Comparison of ENCODE assay signal across 8 cellular contexts in the genomic region with DNA sequence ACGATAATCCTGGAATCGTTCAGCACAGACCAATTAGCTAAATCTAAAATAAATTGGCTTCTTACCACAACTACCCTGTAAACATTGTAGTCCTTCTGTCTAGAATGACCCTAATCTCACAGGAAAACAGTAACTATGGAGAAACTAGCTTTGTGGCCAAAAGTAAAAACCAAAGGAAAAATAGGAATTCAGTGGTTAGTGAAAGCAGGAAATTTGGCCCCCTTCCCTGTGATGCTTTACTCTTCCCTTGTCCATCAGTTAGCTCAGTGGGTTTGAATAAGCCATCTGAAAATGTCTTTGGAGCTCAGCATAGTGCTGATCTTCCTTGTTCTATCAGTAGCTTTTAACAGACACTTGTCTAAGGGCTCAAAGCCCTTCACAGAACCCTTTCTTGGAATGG.
DNase-seq lines count a peak whose midpoint lies in the region; ATAC-seq and TF ChIP-seq lines count a peak whose summit lies in the region.

No MANE protein-coding gene starts in this region.

- H3K27ac ChIP-seq in WERI-Rb-1 (no peak overlapping the region), subcutaneous abdominal adipose tissue (ENCODE audit: low read depth, low read length) (no peak overlapping the region)

- H3K4me3 ChIP-seq in WERI-Rb-1 (ENCODE audit: low read depth, low read length) = peak overlapping the region; percentile 86
- peak overlapping the region; percentile 76 for H3K4me3 ChIP-seq in iPS-15b (ENCODE audit: low read depth, low read length)
- peak overlapping the region; percentile 56 to 94 (median 89) for H3K4me3 ChIP-seq in subcutaneous abdominal adipose tissue (ENCODE audit: low read depth in 1 of 5, low read length in 5 of 5)

- H3K27me3 Mint-ChIP-seq in T-helper 1 cell treated with Interleukin-12 subunit alpha and Interleukin-12 subunit beta and Interleukin-4 antibody, amounts not matched to agents 30 μg/mL and 1 μg/mL, for 36 hours (ENCODE audit: low read depth) = no peaks in the 10 kb centered on the region

- H3K4me1 ChIP-seq in iPS-15b (ENCODE audit: control insufficient read depth, insufficient read depth, low read length) (no peaks in the 10 kb centered on the region), subcutaneous abdominal adipose tissue (ENCODE audit: control insufficient read depth in 5 of 5, insufficient read depth in 5 of 5, low read length in 5 of 5) (peaks cover 6 to 35% (median 21%) of the 10 kb centered on the region in 5 donors)

- no peak overlapping the region for H3K27ac Mint-ChIP-seq in T-helper 1 cell treated with Interleukin-12 subunit alpha and Interleukin-12 subunit beta and Interleukin-4 antibody, amounts not matched to agents 30 μg/mL and 1 μg/mL, for 36 hours

- H3K36me3 ChIP-seq in WERI-Rb-1 = peaks cover 35% of the 10 kb centered on the region
- no peaks in the 10 kb centered on the region for H3K36me3 ChIP-seq in iPS-15b (ENCODE audit: control insufficient read depth, insufficient read depth, low read length)
- peaks cover 6 to 13% (median 8%) of the 10 kb centered on the region in 5 donors for H3K36me3 ChIP-seq in subcutaneous abdominal adipose tissue (ENCODE audit: control insufficient read depth in 5 of 5, insufficient read depth in 5 of 5, low read length in 5 of 5)

- peaks cover 10% of the 10 kb centered on the region for H3K36me3 Mint-ChIP-seq in T-helper 1 cell treated with Interleukin-12 subunit alpha and Interleukin-12 subunit beta and Interleukin-4 antibody, amounts not matched to agents 30 μg/mL and 1 μg/mL, for 36 hours (ENCODE audit: low read depth)

- H3K27me3 ChIP-seq in WERI-Rb-1 (ENCODE audit: insufficient read depth, low read depth, severe bottlenecking) (no peaks in the 10 kb centered on the region), iPS-15b (ENCODE audit: control insufficient read depth, insufficient read depth, low read length) (no peaks in the 10 kb centered on the region), subcutaneous abdominal adipose tissue (ENCODE audit: control insufficient read depth in 5 of 5, insufficient read depth in 4 of 5, low read length in 5 of 5) (no peaks in the 10 kb centered on the region)

- ATAC-seq in GM18519 (IDR thresholded peaks at IDR 0.05; ENCODE audit: low FRiP score, unreplicated experiment) = no peak

- no peaks in the 10 kb centered on the region for H3K9me3 Mint-ChIP-seq in T-helper 1 cell treated with Interleukin-12 subunit alpha and Interleukin-12 subunit beta and Interleukin-4 antibody, amounts not matched to agents 30 μg/mL and 1 μg/mL, for 36 hours

- H3K4me1 Mint-ChIP-seq in T-helper 1 cell treated with Interleukin-12 subunit alpha and Interleukin-12 subunit beta and Interleukin-4 antibody, amounts not matched to agents 30 μg/mL and 1 μg/mL, for 36 hours (ENCODE audit: low read depth) = peaks cover 27% of the 10 kb centered on the region

- no peak for TF ChIP-seq CTCF in WERI-Rb-1 (IDR thresholded peaks at IDR 0.05; ENCODE audit: low read depth, low read length)

- H3K4me3 Mint-ChIP-seq in T-helper 1 cell treated with Interleukin-12 subunit alpha and Interleukin-12 subunit beta and Interleukin-4 antibody, amounts not matched to agents 30 μg/mL and 1 μg/mL, for 36 hours = peak overlapping the region; percentile 91

- DNase-seq in T-helper 1 cell = no peak
- DNase-seq in WERI-Rb-1 = no peak
- no peak for DNase-seq in NCI-H2107 treated with DMSO at 0.1 percent for 48 hours (lab: John Stamatoyannopoulos, UW; ENCODE audit: unreplicated experiment)
- no peak for DNase-seq in hippocampal formation (lab: John Stamatoyannopoulos, UW)

- H3K9ac ChIP-seq in iPS-15b (ENCODE audit: low read depth, low read length) (peak overlapping the region; percentile 26), subcutaneous abdominal adipose tissue (ENCODE audit: low read length in 5 of 5) (peak overlapping the region in 4 of 5 donors; percentile 28 to 97 (median 94))

- H3K9me3 ChIP-seq in WERI-Rb-1 (ENCODE audit: severe bottlenecking) (peaks cover 4% of the 10 kb centered on the region), iPS-15b (ENCODE audit: control insufficient read depth, insufficient read depth, low read length) (no peaks in the 10 kb centered on the region), subcutaneous abdominal adipose tissue (ENCODE audit: control insufficient read depth in 5 of 5, low read length in 5 of 5) (no peaks in the 10 kb centered on the region)
